In the genomic region with DNA sequence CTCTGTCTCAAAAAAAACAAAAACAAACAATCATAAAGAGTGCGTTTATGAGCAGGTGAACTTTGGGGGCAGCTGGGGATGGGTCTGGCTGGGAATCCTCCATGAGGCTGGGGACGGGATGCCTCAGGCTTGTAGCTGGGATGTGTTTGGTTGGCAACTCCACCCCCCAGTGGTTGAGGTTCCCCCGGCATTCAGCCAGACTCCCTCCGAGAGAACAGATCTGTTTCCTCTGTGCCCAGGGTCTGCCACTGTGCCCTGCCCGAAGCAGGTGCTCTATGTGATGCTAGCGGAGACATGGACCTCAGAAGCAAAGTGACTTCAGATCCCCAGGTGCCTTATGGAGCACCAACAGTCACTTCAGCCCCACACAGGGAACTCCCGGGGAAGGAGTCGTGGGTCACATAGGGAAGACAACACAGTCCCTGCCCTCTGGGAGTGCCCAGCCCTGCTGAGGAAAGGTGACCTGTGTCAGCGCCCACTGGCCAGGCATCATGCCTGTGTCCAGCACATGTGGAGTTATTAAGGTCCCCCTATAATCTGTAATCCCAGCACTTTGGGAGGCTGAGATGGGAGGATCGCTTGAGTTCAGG, we compare ENCODE assay signal across 20 cellular contexts. TPM values are rescaled to one million over a fixed set of nuclear protein-coding genes. Genes with fewer than 3 reads are reported as not detected.
DNase-seq lines count a peak whose midpoint lies in the region; ATAC-seq, FAIRE-seq and TF ChIP-seq lines count a peak whose summit lies in the region.
"Had no signal": no experiment of that assay in that cellular context is flagged by ENCODE, and none has a peak within 500 bp of the region (broad histone marks: within the 10 kb centered on the region; RNA-seq: fewer than 3 reads in every experiment).

No MANE protein-coding gene starts in this region.

- H3K4me1 Mint-ChIP-seq in chondrocyte (ENCODE audit: low read depth) (peaks cover 6% of the 10 kb centered on the region), neural crest cell (no peaks in the 10 kb centered on the region)

- intact Hi-C loops in Right ventricle myocardium inferior (cut with DNase I) (no loop called here), Right ventricle myocardium superior (cut with DNase I) (no loop called here), sigmoid colon (cut with DNase I) (loop anchor here (5.0 kb wide), 2 partner anchors 93 to 143 kb away; no protein-coding TSS in a partner anchor)

- no peak overlapping the region for H3K4me3 Mint-ChIP-seq in chondrocyte (ENCODE audit: unreplicated experiment)
- H3K4me3 Mint-ChIP-seq in neural crest cell, result no peak overlapping the region
- H3K4me3 Mint-ChIP-seq: CD4-positive, CD25-positive, alpha-beta regulatory T cell; CD8-positive, alpha-beta T cell had no signal

- ATAC-seq in Right ventricle myocardium inferior, result no peak
- no peak for ATAC-seq in Right ventricle myocardium superior (ENCODE audit: poor library complexity)
- ATAC-seq: CD8-positive, alpha-beta T cell; GM12878 had no signal

- FAIRE-seq in frontal cortex (lab: Jason Lieb, UNC), result no peak
- FAIRE-seq: D721Med, GM12878 had no signal

- no peaks in the 10 kb centered on the region for H3K9me3 Mint-ChIP-seq in chondrocyte (ENCODE audit: low read depth)
- H3K9me3 Mint-ChIP-seq in neural crest cell, result no peaks in the 10 kb centered on the region
- H3K9me3 Mint-ChIP-seq: CD4-positive, CD25-positive, alpha-beta regulatory T cell; CD8-positive, alpha-beta T cell had no signal

- no peaks in the 10 kb centered on the region for H3K9me3 ChIP-seq in sigmoid colon

- H3K27ac ChIP-seq in sigmoid colon, result no peak overlapping the region
- H3K27ac ChIP-seq: C4-2B had no signal

- H3K4me3 ChIP-seq in sigmoid colon, result no peak overlapping the region
- H3K4me3 ChIP-seq: GM12878 had no signal

- WGBS in sigmoid colon, 2 donors, result 67 to 85% methylated on average over 10 of the region's 10 CpGs

- no peak for TF ChIP-seq POLR2A in sigmoid colon (IDR thresholded peaks at IDR 0.05)

- H3K4me1 ChIP-seq in sigmoid colon, result peaks cover 0 to 2% (median 0%) of the 10 kb centered on the region in 4 donors

- no peak for TF ChIP-seq EP300 in sigmoid colon (IDR thresholded peaks at IDR 0.05)

- H3K27ac Mint-ChIP-seq in chondrocyte (ENCODE audit: unreplicated experiment) (no peak overlapping the region), neural crest cell (ENCODE audit: unreplicated experiment) (peak overlapping the region; percentile 27)
- H3K27ac Mint-ChIP-seq: CD4-positive, CD25-positive, alpha-beta regulatory T cell; CD8-positive, alpha-beta T cell had no signal

- H3K36me3 ChIP-seq in sigmoid colon, result no peaks in the 10 kb centered on the region

- H3K27me3 ChIP-seq in sigmoid colon, result no peaks in the 10 kb centered on the region

- DNase-seq in Right ventricle myocardium inferior (ENCODE audit: missing footprints) (peak; percentile 33), Right ventricle myocardium superior (no peak), chondrocyte (ENCODE audit: low spot score) (peak; percentile 65), neural crest cell (ENCODE audit: low read depth, low spot score) (no peak), sigmoid colon (peak; percentile 46), COLO668 (lab: John Stamatoyannopoulos, UW; ENCODE audit: unreplicated experiment) (no peak), frontal cortex (ENCODE audit: low spot score in 2 of 2) (no peak)
- DNase-seq in activated CD4-positive, alpha-beta T cell treated with anti-CD3 and anti-CD28 coated beads for 1 hour, result no peak
- DNase-seq: CD4-positive, CD25-positive, alpha-beta regulatory T cell; CD8-positive, alpha-beta T cell; DMS 273 treated with DMSO at 0.1 percent for 48 hours; DMS79; EL; GDM1; GOT3; H7; HCEC 1CT had no signal

- H3K27me3 Mint-ChIP-seq in chondrocyte (ENCODE audit: low read depth) (no peaks in the 10 kb centered on the region), neural crest cell (ENCODE audit: low read depth) (no peaks in the 10 kb centered on the region)
- H3K27me3 Mint-ChIP-seq: CD4-positive, CD25-positive, alpha-beta regulatory T cell had no signal

- H3K36me3 Mint-ChIP-seq in chondrocyte (ENCODE audit: low read depth) (no peaks in the 10 kb centered on the region), neural crest cell (ENCODE audit: low read depth) (no peaks in the 10 kb centered on the region)
- H3K36me3 Mint-ChIP-seq: CD4-positive, CD25-positive, alpha-beta regulatory T cell; CD8-positive, alpha-beta T cell had no signal

- TF ChIP-seq CTCF in chondrocyte (IDR thresholded peaks at IDR 0.05) (no peak), neural crest cell (conservative IDR thresholded peaks at IDR 0.05) (no peak), sigmoid colon (IDR thresholded peaks at IDR 0.05) (no peak)

RNA-seq across cellular contexts. Expression of a gene that starts 29.3 kb away (rescaled TPM):
- total RNA-seq in Right ventricle myocardium inferior (19.1 TPM), Right ventricle myocardium superior (21.7 TPM), chondrocyte (32.4 to 48.5 TPM (median 46.5 TPM) in 3 replicates), neural crest cell (48.0 and 50.1 TPM in 2 replicates), sigmoid colon (10 to 100 TPM; 15.0 to 24.2 (median 17.9) TPM), frontal cortex (19.2 TPM)
- polyA plus RNA-seq in sigmoid colon, result 10 to 100 TPM in 1 of 3 donors, 1 to 10 TPM in 2; 1.8 to 13.6 (median 3.5) TPM

Comparison
In these comparisons a context has a peak if more than half of its experiments do, and no peak if none do; other contexts are left out.
1. DNase-seq: peak in Right ventricle myocardium inferior (single experiment), chondrocyte (single experiment) and sigmoid colon (single experiment); none in Right ventricle myocardium superior (single experiment), neural crest cell (single experiment), activated CD4-positive, alpha-beta T cell treated with anti-CD3 and anti-CD28 coated beads for 1 hour (single experiment), COLO668 (single experiment) and frontal cortex (0 of 2).